Comparison of ENCODE assay signal across 11 cellular contexts in the genomic region with DNA sequence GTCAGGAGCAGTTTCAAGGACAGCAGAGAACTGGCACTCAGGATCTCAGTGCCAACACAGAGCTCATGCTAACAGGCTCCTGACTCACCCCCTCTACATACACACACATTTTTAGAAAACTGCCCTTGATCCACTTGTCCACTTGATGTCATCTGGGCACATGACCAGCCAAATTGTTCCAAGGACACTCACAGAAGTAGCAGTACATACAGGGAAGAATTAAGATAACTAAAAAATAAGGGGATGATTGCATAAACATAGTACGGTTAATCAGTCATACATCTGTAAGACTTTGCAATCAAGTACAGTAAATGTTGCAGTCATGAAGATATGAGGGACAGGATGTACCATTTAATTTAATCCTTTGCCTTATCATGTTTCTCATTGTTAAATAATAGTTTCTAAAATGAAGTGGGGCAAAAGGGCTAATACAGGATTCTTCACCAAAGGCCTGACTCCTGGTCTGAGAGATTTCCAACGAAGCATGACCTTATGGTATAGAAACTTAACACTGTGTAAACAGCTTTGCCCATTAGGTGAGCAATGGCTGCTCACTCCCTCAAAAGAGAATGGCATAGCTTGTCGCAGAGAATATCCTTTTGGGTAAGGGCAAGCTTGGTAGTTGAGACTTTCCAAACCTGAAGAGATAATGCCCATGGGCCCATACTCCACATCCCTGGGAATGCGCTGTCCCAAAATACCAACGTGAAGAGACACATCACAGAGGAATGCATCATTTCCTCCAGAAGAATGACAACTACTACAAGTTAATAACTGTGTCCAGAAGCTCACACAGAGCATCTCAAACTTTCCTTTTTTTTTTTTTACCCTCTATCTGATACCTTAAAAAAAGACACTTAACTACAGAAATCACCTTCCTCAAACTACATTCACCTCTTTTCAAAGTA.
DNase-seq lines count a peak whose midpoint lies in the region; ATAC-seq, FAIRE-seq and TF ChIP-seq lines count a peak whose summit lies in the region.
"Had no signal": no experiment of that assay in that cellular context is flagged by ENCODE, and none has a peak within 500 bp of the region (broad histone marks: within the 10 kb centered on the region; RNA-seq: fewer than 3 reads in every experiment).

No MANE protein-coding gene starts in this region.

- peak; percentile 87 to 91 for ATAC-seq in lower lobe of right lung

- no peak for TF ChIP-seq CTCF in endodermal cell (conservative IDR thresholded peaks at IDR 0.05)
- no peak for TF ChIP-seq CTCF in lower lobe of right lung (IDR thresholded peaks at IDR 0.05)

- H3K9me3 ChIP-seq in endodermal cell (ENCODE audit: control insufficient read depth, low read length), result no peaks in the 10 kb centered on the region
- no peaks in the 10 kb centered on the region for H3K9me3 ChIP-seq in lower lobe of right lung

- H3K36me3 ChIP-seq in endodermal cell (ENCODE audit: control insufficient read depth, insufficient read depth, low read length), result peaks cover 2% of the 10 kb centered on the region
- H3K36me3 ChIP-seq in lower lobe of right lung, result peaks cover 12% of the 10 kb centered on the region

- WGBS in endodermal cell (ENCODE audit: insufficient coverage in 1 of 2, insufficient read length in 1 of 2), 2 experiments, result 91% methylated on average over 4 to 5 of the region's 5 CpGs

- intact Hi-C loops in lower lobe of right lung (cut with DNase I), result no loop called here

- peaks cover 41% of the 10 kb centered on the region for H3K4me1 Mint-ChIP-seq in endodermal cell

- no peaks in the 10 kb centered on the region for H3K27me3 ChIP-seq in endodermal cell (ENCODE audit: control insufficient read depth, insufficient read depth, low read length, poor library complexity, severe bottlenecking)
- H3K27me3 ChIP-seq in lower lobe of right lung (ENCODE audit: low read depth), result no peaks in the 10 kb centered on the region

- peaks cover 22% of the 10 kb centered on the region for H3K36me3 Mint-ChIP-seq in endodermal cell (ENCODE audit: low read depth)

- H3K4me1 ChIP-seq in endodermal cell (ENCODE audit: control insufficient read depth, insufficient read depth, low read length), result peaks cover 15% of the 10 kb centered on the region
- H3K4me1 ChIP-seq in lower lobe of right lung, result peaks cover 17% of the 10 kb centered on the region

- DNase-seq in DMS53 (lab: John Stamatoyannopoulos, UW), result peak; percentile 72
- DNase-seq in NCI-H146 treated with DMSO at 0.1 percent for 48 hours (lab: John Stamatoyannopoulos, UW; ENCODE audit: unreplicated experiment), result peak; percentile 34
- no peak for DNase-seq in endodermal cell
- DNase-seq in lower lobe of right lung, result no peak
- DNase-seq in frontal cortex (ENCODE audit: low spot score in 2 of 2), result no peak
- DNase-seq in cerebellum (ENCODE audit: low spot score), result no peak
- no peak for DNase-seq in UCSD-AML1 (lab: John Stamatoyannopoulos, UW; ENCODE audit: unreplicated experiment)
- no peak for DNase-seq in stimulated activated CD4-positive, alpha-beta T cell treated with anti-CD3 and anti-CD28 coated beads, Interleukin-12 subunit alpha, Interleukin-12 subunit beta, amount 100 ng/mL, for 4 hours
- DNase-seq: activated T-cell treated with anti-CD3 and anti-CD28 coated beads, Interleukin-2, amount 50 U/mL, for 48 hours had no signal

- no peaks in the 10 kb centered on the region for H3K9me3 Mint-ChIP-seq in endodermal cell
- H3K9me3 Mint-ChIP-seq: type B pancreatic cell had no signal

- no peak overlapping the region for H3K27ac Mint-ChIP-seq in endodermal cell
- H3K27ac Mint-ChIP-seq: type B pancreatic cell had no signal

- no peak for FAIRE-seq in frontal cortex (lab: Jason Lieb, UNC)

- H3K4me3 ChIP-seq in endodermal cell (ENCODE audit: low read length) (peak overlapping the region; percentile 41), lower lobe of right lung (no peak overlapping the region)
- H3K4me3 ChIP-seq: coronary artery had no signal

- no peak overlapping the region for H3K4me3 Mint-ChIP-seq in endodermal cell
- H3K4me3 Mint-ChIP-seq: type B pancreatic cell had no signal

- H3K27me3 Mint-ChIP-seq in endodermal cell (ENCODE audit: insufficient read depth), result no peaks in the 10 kb centered on the region
- H3K27me3 Mint-ChIP-seq: type B pancreatic cell had no signal

- H3K9ac ChIP-seq in endodermal cell (ENCODE audit: extremely low read depth, low read length, poor library complexity, severe bottlenecking), result no peak overlapping the region

- H3K27ac ChIP-seq in endodermal cell (ENCODE audit: low read depth, low read length) (no peak overlapping the region), lower lobe of right lung (no peak overlapping the region)

Comparison
In these comparisons a context has a peak if more than half of its experiments do, and no peak if none do; other contexts are left out.
1. DNase-seq: peak in DMS53 (single experiment) and NCI-H146 treated with DMSO at 0.1 percent for 48 hours (single experiment); none in endodermal cell (single experiment), lower lobe of right lung (single experiment), frontal cortex (0 of 2), cerebellum (single experiment), UCSD-AML1 (single experiment) and stimulated activated CD4-positive, alpha-beta T cell treated with anti-CD3 and anti-CD28 coated beads, Interleukin-12 subunit alpha, Interleukin-12 subunit beta, amount 100 ng/mL, for 4 hours (single experiment).